Comparison of ENCODE assay signal across 16 cellular contexts in genomic region chr13:99305180-99305965, GRCh38. TPM values are rescaled to one million over a fixed set of nuclear protein-coding genes. Genes with fewer than 3 reads are reported as not detected.
DNase-seq lines count a peak whose midpoint lies in the region; ATAC-seq, FAIRE-seq and TF ChIP-seq lines count a peak whose summit lies in the region.
"Had no signal": no experiment of that assay in that cellular context is flagged by ENCODE, and none has a peak within 500 bp of the region (broad histone marks: within the 10 kb centered on the region; RNA-seq: fewer than 3 reads in every experiment).

No MANE protein-coding gene starts in this region.

- H3K36me3 Mint-ChIP-seq in activated naive CD4-positive, alpha-beta T cell treated with anti-CD3 and anti-CD28 coated beads, Interleukin-2, amount 50 U/mL, for 24 hours, result peaks cover 15% of the 10 kb centered on the region
- peaks cover 30% of the 10 kb centered on the region for H3K36me3 Mint-ChIP-seq in activated T-helper 1 cell treated with anti-CD3 and anti-CD28 coated beads, Interleukin-12 subunit alpha, Interleukin-12 subunit beta, Interleukin-2, Interleukin-4 antibody, amounts not matched to agents 30 ng/mL and 10 ng/mL and 1 ng/mL, durations not matched to agents 14 hours and 24 hours and 36 hours (ENCODE audit: low read depth)

- no peaks in the 10 kb centered on the region for H3K36me3 ChIP-seq in lower lobe of right lung
- no peaks in the 10 kb centered on the region for H3K36me3 ChIP-seq in thyroid gland
- H3K36me3 ChIP-seq in pancreas, result no peaks in the 10 kb centered on the region
- H3K36me3 ChIP-seq: neural progenitor cell had no signal

- H3K27me3 Mint-ChIP-seq in activated naive CD4-positive, alpha-beta T cell treated with anti-CD3 and anti-CD28 coated beads, Interleukin-2, amount 50 U/mL, for 24 hours, result no peaks in the 10 kb centered on the region
- H3K27me3 Mint-ChIP-seq in activated T-helper 1 cell treated with anti-CD3 and anti-CD28 coated beads, Interleukin-12 subunit alpha, Interleukin-12 subunit beta, Interleukin-2, Interleukin-4 antibody, amounts not matched to agents 30 ng/mL and 10 ng/mL and 1 ng/mL, durations not matched to agents 14 hours and 24 hours and 36 hours (ENCODE audit: insufficient read depth), result no peaks in the 10 kb centered on the region

- no peak for TF ChIP-seq POLR2A in thyroid gland (IDR thresholded peaks at IDR 0.05)

- intact Hi-C loops in activated T-helper 1 cell treated with anti-CD3 and anti-CD28 coated beads, Interleukin-12 subunit alpha, Interleukin-12 subunit beta, Interleukin-2, Interleukin-4 antibody, amounts not matched to agents 30 ng/mL and 10 ng/mL and 1 ng/mL, durations not matched to agents 14 hours and 24 hours and 36 hours (cut with micrococcal nuclease), result loop anchor here (5.0 to 10.0 kb wide), 2 partner anchors 218 to 299 kb away; partner anchors contain the start of gene CLYBL
- intact Hi-C loops in lower lobe of right lung (cut with DNase I) (no loop called here), thyroid gland (cut with DNase I) (no loop called here), pancreas (cut with DNase I) (no loop called here)

- peak overlapping the region; percentile 90 for H3K4me3 Mint-ChIP-seq in activated naive CD4-positive, alpha-beta T cell treated with anti-CD3 and anti-CD28 coated beads, Interleukin-2, amount 50 U/mL, for 24 hours
- peak overlapping the region; percentile 83 for H3K4me3 Mint-ChIP-seq in activated T-helper 1 cell treated with anti-CD3 and anti-CD28 coated beads, Interleukin-12 subunit alpha, Interleukin-12 subunit beta, Interleukin-2, Interleukin-4 antibody, amounts not matched to agents 30 ng/mL and 10 ng/mL and 1 ng/mL, durations not matched to agents 14 hours and 24 hours and 36 hours
- H3K4me3 Mint-ChIP-seq: neural progenitor cell had no signal

- H3K9me3 Mint-ChIP-seq in activated naive CD4-positive, alpha-beta T cell treated with anti-CD3 and anti-CD28 coated beads, Interleukin-2, amount 50 U/mL, for 24 hours, result no peaks in the 10 kb centered on the region
- H3K9me3 Mint-ChIP-seq in activated T-helper 1 cell treated with anti-CD3 and anti-CD28 coated beads, Interleukin-12 subunit alpha, Interleukin-12 subunit beta, Interleukin-2, Interleukin-4 antibody, amounts not matched to agents 30 ng/mL and 10 ng/mL and 1 ng/mL, durations not matched to agents 14 hours and 24 hours and 36 hours, result no peaks in the 10 kb centered on the region
- H3K9me3 Mint-ChIP-seq: neural progenitor cell had no signal

- no peak for DNase-seq in activated naive CD4-positive, alpha-beta T cell treated with anti-CD3 and anti-CD28 coated beads, Interleukin-2, amount 50 U/mL, for 16 hours
- no peak for DNase-seq in activated T-helper 1 cell treated with anti-CD3 and anti-CD28 coated beads, Interleukin-12 subunit alpha, Interleukin-12 subunit beta, Interleukin-2, Interleukin-4 antibody, amounts not matched to agents 30 ng/mL and 10 ng/mL and 1 ng/mL, durations not matched to agents 14 hours and 24 hours and 36 hours (ENCODE audit: low spot score)
- DNase-seq in lower lobe of right lung (no peak), thyroid gland (no peak), pancreas (no peak), NCI-H2107 treated with DMSO at 0.1 percent for 48 hours (lab: John Stamatoyannopoulos, UW; ENCODE audit: unreplicated experiment) (no peak)
- DNase-seq: activated gamma-delta T cell treated with Interleukin-2 at 50 U/mL for 16 hours; HCEC 1CT; islet precursor cell; NCI-H1436 treated with DMSO at 0.1 percent for 48 hours; stimulated activated CD4-positive, alpha-beta T cell treated with anti-CD3 and anti-CD28 coated beads, Interleukin-12 subunit alpha, Interleukin-12 subunit beta, amount 100 ng/mL, for 4 hours had no signal

- H3K9me3 ChIP-seq in lower lobe of right lung (no peaks in the 10 kb centered on the region), thyroid gland (no peaks in the 10 kb centered on the region), pancreas (no peaks in the 10 kb centered on the region)

- H3K27me3 ChIP-seq in lower lobe of right lung (ENCODE audit: low read depth) (no peaks in the 10 kb centered on the region), thyroid gland (no peaks in the 10 kb centered on the region), pancreas (no peaks in the 10 kb centered on the region)
- H3K27me3 ChIP-seq: neural progenitor cell, SJSA1 had no signal

- H3K4me3 ChIP-seq in lower lobe of right lung (peak overlapping the region; percentile 39), thyroid gland (replicated peaks in 1 of 3) (no peak overlapping the region), pancreas (peak overlapping the region in 1 of 4 donors; percentile 15)
- H3K4me3 ChIP-seq: neural progenitor cell, SJSA1 had no signal

- H3K27ac Mint-ChIP-seq in activated naive CD4-positive, alpha-beta T cell treated with anti-CD3 and anti-CD28 coated beads, Interleukin-2, amount 50 U/mL, for 24 hours, result peak overlapping the region; percentile 98
- H3K27ac Mint-ChIP-seq in activated T-helper 1 cell treated with anti-CD3 and anti-CD28 coated beads, Interleukin-12 subunit alpha, Interleukin-12 subunit beta, Interleukin-2, Interleukin-4 antibody, amounts not matched to agents 30 ng/mL and 10 ng/mL and 1 ng/mL, durations not matched to agents 14 hours and 24 hours and 36 hours, result peak overlapping the region; percentile 83
- H3K27ac Mint-ChIP-seq: neural progenitor cell had no signal

- no peak for FAIRE-seq in pancreas (lab: Jason Lieb, UNC)

- ATAC-seq in lower lobe of right lung (no peak), HG02610 (IDR thresholded peaks at IDR 0.05; ENCODE audit: unreplicated experiment) (no peak), pancreas (no peak)

- H3K4me1 Mint-ChIP-seq in activated naive CD4-positive, alpha-beta T cell treated with anti-CD3 and anti-CD28 coated beads, Interleukin-2, amount 50 U/mL, for 24 hours, result peaks cover 78% of the 10 kb centered on the region
- peaks cover 79% of the 10 kb centered on the region for H3K4me1 Mint-ChIP-seq in activated T-helper 1 cell treated with anti-CD3 and anti-CD28 coated beads, Interleukin-12 subunit alpha, Interleukin-12 subunit beta, Interleukin-2, Interleukin-4 antibody, amounts not matched to agents 30 ng/mL and 10 ng/mL and 1 ng/mL, durations not matched to agents 14 hours and 24 hours and 36 hours (ENCODE audit: low read depth)

- peak overlapping the region; percentile 58 for H3K27ac ChIP-seq in lower lobe of right lung
- H3K27ac ChIP-seq in thyroid gland, result peak overlapping the region in 2 of 3 donors; percentile 4 to 12
- peak overlapping the region in 1 of 4 donors; percentile 14 for H3K27ac ChIP-seq in pancreas
- H3K27ac ChIP-seq: neural progenitor cell, SJSA1 had no signal

- 84 to 85% methylated on average over 13 of the region's 13 CpGs for WGBS in thyroid gland, 2 donors
- WGBS in pancreas, 2 donors, result 85 to 96% methylated on average over 13 of the region's 13 CpGs

- TF ChIP-seq CTCF in lower lobe of right lung (IDR thresholded peaks at IDR 0.05), result no peak
- TF ChIP-seq CTCF in thyroid gland (IDR thresholded peaks at IDR 0.05), result no peak
- no peak for TF ChIP-seq CTCF in pancreas (IDR thresholded peaks at IDR 0.05)

- H3K4me1 ChIP-seq in lower lobe of right lung, result peaks cover 13% of the 10 kb centered on the region
- H3K4me1 ChIP-seq in thyroid gland, result peaks cover 15 to 24% of the 10 kb centered on the region in 2 donors
- no peaks in the 10 kb centered on the region for H3K4me1 ChIP-seq in pancreas
- H3K4me1 ChIP-seq: neural progenitor cell had no signal

RNA-seq across cellular contexts. Expression of gene GPR183, which starts 1.8 kb away (rescaled TPM):
- 22.6 and 23.6 TPM in 2 replicates for total RNA-seq in activated T-helper 1 cell treated with anti-CD3 and anti-CD28 coated beads, Interleukin-12 subunit alpha, Interleukin-12 subunit beta, Interleukin-2, Interleukin-4 antibody, amounts not matched to agents 30 ng/mL and 10 ng/mL and 1 ng/mL, durations not matched to agents 14 hours and 24 hours and 36 hours
- total RNA-seq in lower lobe of right lung (9.0 TPM), thyroid gland (1 to 10 TPM; 2.5 to 9.7 (median 5.1) TPM), pancreas (1 to 10 TPM in 3 of 6 donors, under 1 TPM in 3; 0.23 to 3.5 (median 1.1) TPM)
- polyA plus RNA-seq in pancreas, result 1 to 10 TPM in 1 of 2 donors, under 1 TPM in 1; 0.61 to 1.2 TPM

RNA-seq across cellular contexts. Expression of gene GPR18, which starts 47.2 kb away (rescaled TPM):
- 12.0 and 15.9 TPM in 2 replicates for total RNA-seq in activated T-helper 1 cell treated with anti-CD3 and anti-CD28 coated beads, Interleukin-12 subunit alpha, Interleukin-12 subunit beta, Interleukin-2, Interleukin-4 antibody, amounts not matched to agents 30 ng/mL and 10 ng/mL and 1 ng/mL, durations not matched to agents 14 hours and 24 hours and 36 hours
- total RNA-seq in lower lobe of right lung (0.38 TPM), thyroid gland (under 1 TPM in 2 of 4 donors, not detected in 2; 0.27 to 0.96 TPM), pancreas (under 1 TPM in 1 of 6 donors, not detected in 5; 0.22 TPM)
- under 1 TPM in 1 of 2 donors, not detected in 1; 0.14 TPM for polyA plus RNA-seq in pancreas
- total RNA-seq: Daoy, SJSA1 had no signal
